ENCODE assay signal across 24 cellular contexts in the genomic region with DNA sequence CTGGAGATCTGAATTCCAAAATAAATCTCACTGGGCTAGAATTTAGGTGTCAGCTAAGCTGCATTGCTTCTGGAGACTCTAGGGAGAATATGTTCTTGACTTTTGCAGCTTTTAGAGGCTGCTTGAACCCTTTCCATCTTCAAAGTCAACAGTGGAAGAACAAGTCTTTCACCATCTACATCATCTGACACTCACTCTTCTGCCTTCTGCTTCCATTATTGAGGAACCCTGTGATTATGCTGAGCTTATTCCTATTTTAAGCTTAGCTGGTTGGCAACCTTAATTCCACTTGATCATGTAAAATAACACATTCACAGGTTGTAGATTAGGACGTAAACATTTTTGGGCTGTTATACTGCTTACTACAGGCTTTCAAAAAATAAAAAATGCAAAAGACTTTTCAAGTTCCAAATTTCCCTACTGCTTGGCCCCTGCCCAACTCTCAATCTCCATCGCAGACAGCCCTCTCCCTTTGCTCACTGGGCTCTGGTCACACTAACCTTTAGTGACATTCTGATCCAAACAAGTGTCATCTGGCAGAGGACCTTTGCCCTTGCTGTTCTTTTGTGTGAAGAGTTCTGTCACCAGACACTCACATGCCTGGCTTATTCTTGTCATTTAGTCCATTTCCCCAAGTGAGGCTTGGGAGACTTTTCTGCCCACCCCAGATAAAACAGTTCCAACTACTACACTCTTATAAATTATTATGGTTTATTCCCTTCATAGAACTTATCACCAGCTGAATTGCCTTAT.
A peak's percentile ranks its signal among the peaks of the same experiment; 100 is the strongest.
DNase-seq lines count a peak whose midpoint lies in the region; ATAC-seq and TF ChIP-seq lines count a peak whose summit lies in the region.
"Had no signal": no experiment of that assay in that cellular context is flagged by ENCODE, and none has a peak within 500 bp of the region (broad histone marks: within the 10 kb centered on the region; RNA-seq: fewer than 3 reads in every experiment).

No MANE protein-coding gene starts in this region.

- H3K36me3 ChIP-seq in colonic mucosa, result no peaks in the 10 kb centered on the region
- H3K36me3 ChIP-seq in endodermal cell (ENCODE audit: control insufficient read depth, insufficient read depth, low read length), result no peaks in the 10 kb centered on the region
- no peaks in the 10 kb centered on the region for H3K36me3 ChIP-seq in lung (ENCODE audit: control insufficient read depth in 2 of 2, insufficient read depth in 2 of 2, low read length in 2 of 2)
- H3K36me3 ChIP-seq: HAP-1, MG63 had no signal

- WGBS in endodermal cell (ENCODE audit: insufficient coverage in 1 of 2, insufficient read length in 1 of 2), 2 experiments, result 82 to 98% methylated on average over 2 of the region's 2 CpGs
- WGBS in lung, 2 donors, result 44 to 49% methylated on average over 2 of the region's 2 CpGs

- intact Hi-C loops in colonic mucosa (cut with DNase I), result no loop called here

- no peak overlapping the region for H3K27ac Mint-ChIP-seq in endodermal cell
- no peak overlapping the region for H3K27ac Mint-ChIP-seq in T-cell
- H3K27ac Mint-ChIP-seq: B cell had no signal

- no peak for ATAC-seq in lung (ENCODE audit: insufficient read depth, low FRiP score)
- ATAC-seq in activated CD4-positive, CD25-positive, alpha-beta regulatory T cell treated with anti-CD3 and anti-CD28 coated beads, Interleukin-2, amount 50 U/mL, for 24 hours, result no peak
- ATAC-seq in T-cell (replicated peaks in 1 of 4), result no peak
- ATAC-seq: Panc1 had no signal

- no peaks in the 10 kb centered on the region for H3K27me3 Mint-ChIP-seq in endodermal cell (ENCODE audit: insufficient read depth)
- no peaks in the 10 kb centered on the region for H3K27me3 Mint-ChIP-seq in T-cell
- H3K27me3 Mint-ChIP-seq: B cell had no signal

- H3K9ac ChIP-seq in colonic mucosa (ENCODE audit: low read depth in 2 of 2, low read length in 2 of 2) (no peak overlapping the region), endodermal cell (ENCODE audit: extremely low read depth, low read length, poor library complexity, severe bottlenecking) (no peak overlapping the region)
- H3K9ac ChIP-seq: GM23248 had no signal

- H3K27ac ChIP-seq in colonic mucosa (no peak overlapping the region), endodermal cell (ENCODE audit: low read depth, low read length) (peak overlapping the region; percentile 59), lung (ENCODE audit: low read depth in 1 of 2, low read length in 1 of 2) (no peak overlapping the region)
- H3K27ac ChIP-seq: GM23248, HL-60, SK-N-MC had no signal

- no peaks in the 10 kb centered on the region for H3K36me3 Mint-ChIP-seq in endodermal cell (ENCODE audit: low read depth)
- no peaks in the 10 kb centered on the region for H3K36me3 Mint-ChIP-seq in T-cell

- no peaks in the 10 kb centered on the region for H3K4me1 Mint-ChIP-seq in endodermal cell
- H3K4me1 Mint-ChIP-seq in T-cell, result no peaks in the 10 kb centered on the region
- H3K4me1 Mint-ChIP-seq: B cell had no signal

- DNase-seq in colonic mucosa, result peak; percentile 17
- no peak for DNase-seq in endodermal cell
- peak; percentile 28 for DNase-seq in lung (ENCODE audit: low spot score)
- DNase-seq in putamen (ENCODE audit: low spot score), result peak; percentile 19
- no peak for DNase-seq in T-cell
- no peak for DNase-seq in GM20000 (ENCODE audit: low spot score)
- no peak for DNase-seq in Kasumi-1 (lab: John Stamatoyannopoulos, UW)
- DNase-seq: ACHN, DND-41, GM23248, IMR-90, Karpas-422, MG63, NCI-H1048, NCI-H1436 treated with DMSO at 0.1 percent for 48 hours, NCI-H2029, NCI-H345, NCI-H524 treated with DMSO at 0.1 percent for 48 hours had no signal

- H3K27me3 ChIP-seq in colonic mucosa (no peaks in the 10 kb centered on the region), endodermal cell (ENCODE audit: control insufficient read depth, insufficient read depth, low read length, poor library complexity, severe bottlenecking) (no peaks in the 10 kb centered on the region), lung (ENCODE audit: control insufficient read depth, insufficient read depth) (no peaks in the 10 kb centered on the region)
- H3K27me3 ChIP-seq: MG63 had no signal

- TF ChIP-seq CTCF in colonic mucosa (IDR thresholded peaks at IDR 0.05), result no peak
- no peak for TF ChIP-seq CTCF in endodermal cell (conservative IDR thresholded peaks at IDR 0.05)
- no peak for TF ChIP-seq CTCF in lung (IDR thresholded peaks at IDR 0.05; ENCODE audit: control extremely low read depth, extremely low read depth)
- TF ChIP-seq CTCF in GM20000 (IDR thresholded peaks at IDR 0.05; ENCODE audit: extremely low read depth, missing control alignments), result no peak

- H3K4me1 ChIP-seq in colonic mucosa, result no peaks in the 10 kb centered on the region
- H3K4me1 ChIP-seq in endodermal cell (ENCODE audit: control insufficient read depth, insufficient read depth, low read length), result no peaks in the 10 kb centered on the region
- no peaks in the 10 kb centered on the region for H3K4me1 ChIP-seq in lung (ENCODE audit: control insufficient read depth in 2 of 2, insufficient read depth in 2 of 2, low read length in 2 of 2)

- H3K4me3 ChIP-seq in colonic mucosa (no peak overlapping the region), endodermal cell (ENCODE audit: low read length) (no peak overlapping the region), lung (no peak overlapping the region)
- H3K4me3 ChIP-seq: GM23248, HAP-1, MG63, SK-N-MC had no signal

- POLR2A ChIA-PET in T-cell (lab: Charles Lee), result no interaction called here

- H3K9me3 Mint-ChIP-seq in endodermal cell, result no peaks in the 10 kb centered on the region
- H3K9me3 Mint-ChIP-seq in T-cell, result peaks cover 0 to 9% (median 0%) of the 10 kb centered on the region in 3 donors

- no peak overlapping the region for H3K4me3 Mint-ChIP-seq in endodermal cell
- no peak overlapping the region for H3K4me3 Mint-ChIP-seq in T-cell
- H3K4me3 Mint-ChIP-seq: B cell had no signal

- CTCF ChIA-PET in T-cell (lab: Charles Lee), result no interaction called here

- H3K9me3 ChIP-seq in colonic mucosa (no peaks in the 10 kb centered on the region), endodermal cell (ENCODE audit: control insufficient read depth, low read length) (no peaks in the 10 kb centered on the region), lung (ENCODE audit: control insufficient read depth in 2 of 2, insufficient read depth in 1 of 2, low read length in 1 of 2) (no peaks in the 10 kb centered on the region)
- H3K9me3 ChIP-seq: HAP-1, MG63 had no signal

Comparison
In these comparisons a context has a peak if more than half of its experiments do, and no peak if none do; other contexts are left out.
1. DNase-seq: peak in colonic mucosa (single experiment), lung (single experiment) and putamen (single experiment); none in endodermal cell (single experiment), T-cell (0 of 34), GM20000 (single experiment) and Kasumi-1 (0 of 2).